Comparison of ENCODE assay signal across 22 cellular contexts in genomic region chr15:39320886-39321285, GRCh38.
"Had no signal": no experiment of that assay in that cellular context is flagged by ENCODE, and none has a peak within 500 bp of the region (broad histone marks: within the 10 kb centered on the region; RNA-seq: fewer than 3 reads in every experiment).

No MANE protein-coding gene starts in this region.

- H3K4me1 ChIP-seq: adrenal gland, esophagus squamous epithelium, lower lobe of right lung, uterus had no signal

- DNase-seq: activated T-cell treated with anti-CD3 and anti-CD28 coated beads, Interleukin-2, amount 50 U/mL, for 1 hour; adrenal gland; cerebellar nuclear complex; cortex of kidney; endodermal cell; esophagus squamous epithelium; foreskin fibroblast; lower lobe of right lung; mesendoderm; naive thymus-derived CD4-positive, alpha-beta T cell; occipital lobe; small intestine; stimulated activated CD4-positive, alpha-beta T cell treated with anti-CD3 and anti-CD28 coated beads, Interleukin-2, amount 100 ng/mL, for 24 hours; stimulated activated naive CD8-positive, alpha-beta T cell treated with anti-CD3 and anti-CD28 coated beads, Interleukin-15, amount 100 ng/mL, for 72 hours; uterus had no signal

- H3K9me3 ChIP-seq: adrenal gland, uterus had no signal

- ATAC-seq: left lobe of liver; lower lobe of right lung; naive thymus-derived CD4-positive, alpha-beta T cell; sciatic nerve; stimulated activated effector memory CD8-positive, alpha-beta T cell treated with anti-CD3 and anti-CD28 coated beads, Interleukin-12 subunit alpha, Interleukin-12 subunit beta, amount 100 ng/mL, for 72 hours; stimulated activated naive CD8-positive, alpha-beta T cell treated with anti-CD3 and anti-CD28 coated beads, Interleukin-15, amount 100 ng/mL, for 72 hours had no signal

- H3K4me1 Mint-ChIP-seq: endodermal cell; naive thymus-derived CD4-positive, alpha-beta T cell; neural crest cell; stimulated activated effector memory CD8-positive, alpha-beta T cell treated with anti-CD3 and anti-CD28 coated beads, Interleukin-12 subunit alpha, Interleukin-12 subunit beta, amount 100 ng/mL, for 72 hours; stimulated activated naive CD8-positive, alpha-beta T cell treated with anti-CD3 and anti-CD28 coated beads, Interleukin-15, amount 100 ng/mL, for 72 hours had no signal

- H3K27me3 Mint-ChIP-seq: activated naive CD8-positive, alpha-beta T cell had no signal

- H3K27ac Mint-ChIP-seq: activated naive CD8-positive, alpha-beta T cell; endodermal cell; naive thymus-derived CD4-positive, alpha-beta T cell; stimulated activated effector memory CD8-positive, alpha-beta T cell treated with anti-CD3 and anti-CD28 coated beads, Interleukin-12 subunit alpha, Interleukin-12 subunit beta, amount 100 ng/mL, for 72 hours; T-helper 2 cell treated with Interferon-gamma antibody and Interleukin-4, amounts not matched to agents 5 μg/mL and 100 μg/mL, for 36 hours had no signal

- H3K36me3 ChIP-seq: adrenal gland, esophagus squamous epithelium, lower lobe of right lung, tibial nerve, uterus had no signal

- H3K27me3 ChIP-seq: adrenal gland, esophagus squamous epithelium, tibial nerve, uterus had no signal

- H3K4me3 ChIP-seq: adrenal gland, esophagus squamous epithelium, lower lobe of right lung, tibial nerve, uterus had no signal

- H3K4me3 Mint-ChIP-seq: activated naive CD8-positive, alpha-beta T cell; endodermal cell; naive thymus-derived CD4-positive, alpha-beta T cell; neural crest cell; stimulated activated effector memory CD8-positive, alpha-beta T cell treated with anti-CD3 and anti-CD28 coated beads, Interleukin-12 subunit alpha, Interleukin-12 subunit beta, amount 100 ng/mL, for 72 hours; stimulated activated naive CD8-positive, alpha-beta T cell treated with anti-CD3 and anti-CD28 coated beads, Interleukin-15, amount 100 ng/mL, for 72 hours; T-helper 2 cell treated with Interferon-gamma antibody and Interleukin-4, amounts not matched to agents 5 μg/mL and 100 μg/mL, for 36 hours had no signal

- H3K36me3 Mint-ChIP-seq: activated naive CD8-positive, alpha-beta T cell; stimulated activated effector memory CD8-positive, alpha-beta T cell treated with anti-CD3 and anti-CD28 coated beads, Interleukin-12 subunit alpha, Interleukin-12 subunit beta, amount 100 ng/mL, for 72 hours had no signal

- H3K27ac ChIP-seq: adrenal gland, esophagus squamous epithelium, lower lobe of right lung, tibial nerve, uterus had no signal
